Comparison of ENCODE assay signal across 1 cellular context in genomic region chr6:21180155-21180554, GRCh38.
TF ChIP-seq lines count a peak whose summit lies in the region.

No MANE protein-coding gene starts in this region.

TF ChIP-seq in K562, 482 proteins besides CTCF, POLR2A, EP300 and RAD21 (continued from another document):
- TF ChIP-seq HMGXB4 (CRISPR knock-in tag; IDR thresholded peaks at IDR 0.05) (no peak), ZNF695 (CRISPR knock-in tag; IDR thresholded peaks at IDR 0.05) (no peak), E2F6 (IDR thresholded peaks at IDR 0.05; ENCODE audit: borderline replicate concordance in 1 of 2, extremely low read depth in 1 of 2, insufficient read depth in 1 of 2, insufficient read length in 1 of 2, low read depth in 1 of 2, low read length in 1 of 2, poor library complexity in 1 of 2, severe bottlenecking in 1 of 2) (no peak), MTA1 (IDR thresholded peaks at IDR 0.05; ENCODE audit: borderline replicate concordance) (no peak), NCOA2 (IDR thresholded peaks at IDR 0.05; ENCODE audit: partially characterized antibody in 2 of 2) (no peak), NCOA4 (IDR thresholded peaks at IDR 0.05; ENCODE audit: partially characterized antibody) (no peak), FUS (optimal IDR thresholded peaks at IDR 0.05; ENCODE audit: low read depth, low read length) (no peak), SAP30 (IDR thresholded peaks at IDR 0.05; ENCODE audit: borderline replicate concordance, insufficient read depth, low read depth, low read length, poor library complexity, severe bottlenecking) (no peak), ARID3B (CRISPR knock-in tag; IDR thresholded peaks at IDR 0.05; ENCODE audit: borderline replicate concordance) (no peak), ETV5 (CRISPR knock-in tag; IDR thresholded peaks at IDR 0.05; ENCODE audit: low read depth) (no peak), LARP7 (IDR thresholded peaks at IDR 0.05) (no peak), ZSCAN32 (CRISPR knock-in tag; IDR thresholded peaks at IDR 0.05) (no peak), HMBOX1 (IDR thresholded peaks at IDR 0.05) (no peak), ZNF134 (CRISPR knock-in tag; conservative IDR thresholded peaks at IDR 0.05) (no peak), HNRNPUL1 (IDR thresholded peaks at IDR 0.05; ENCODE audit: low read length) (no peak), IRF2 (CRISPR knock-in tag; IDR thresholded peaks at IDR 0.05) (no peak), THRA (IDR thresholded peaks at IDR 0.05) (no peak)
